ENCODE assay signal across 8 cellular contexts in genomic region chr14:96962337-96962736, GRCh38.
DNase-seq lines count a peak whose midpoint lies in the region; ATAC-seq and TF ChIP-seq lines count a peak whose summit lies in the region.

No MANE protein-coding gene starts in this region.

- H3K27ac ChIP-seq in OCI-LY1 (ENCODE audit: low read depth, low read length, poor library complexity, severe bottlenecking) (no peak overlapping the region), upper lobe of right lung (no peak overlapping the region), heart left ventricle (peak overlapping the region in 1 of 12 donors; percentile 78)

- H3K4me1 ChIP-seq in OCI-LY1 (ENCODE audit: insufficient read depth, low read length, severe bottlenecking) (peaks cover 9% of the 10 kb centered on the region), upper lobe of right lung (no peaks in the 10 kb centered on the region), heart left ventricle (peaks cover 0 to 14% (median 0%) of the 10 kb centered on the region in 12 donors)

- no peaks in the 10 kb centered on the region for H3K79me2 ChIP-seq in OCI-LY1 (ENCODE audit: insufficient read depth, low read length)

- peak; percentile 82 for ATAC-seq in central memory CD8-positive, alpha-beta T cell (replicated peaks; ENCODE audit: extremely low read depth, poor library complexity, severe bottlenecking)
- peak; percentile 62 for ATAC-seq in upper lobe of right lung
- no peak for ATAC-seq in HG03565 (IDR thresholded peaks at IDR 0.05; ENCODE audit: unreplicated experiment)
- no peak for ATAC-seq in heart left ventricle

- peak; percentile 12 for DNase-seq in stimulated activated CD4-positive, alpha-beta T cell treated with anti-CD3 and anti-CD28 coated beads, Interleukin-4, amount 100 ng/mL, for 24 hours
- DNase-seq in stimulated activated CD4-positive, alpha-beta T cell treated with anti-CD3 and anti-CD28 coated beads, Interleukin-2, amount 100 ng/mL, for 24 hours: no peak
- peak in 1 of 2 donors; percentile 13 for DNase-seq in central memory CD8-positive, alpha-beta T cell (ENCODE audit: low spot score in 2 of 2)
- DNase-seq in upper lobe of right lung (no peak), D341Med (ENCODE audit: low spot score) (no peak), heart left ventricle (no peak)

- peaks cover 11% of the 10 kb centered on the region for H3K9me3 Mint-ChIP-seq in central memory CD8-positive, alpha-beta T cell

- TF ChIP-seq POLR2A in heart left ventricle (IDR thresholded peaks at IDR 0.05): no peak

- H3K4me2 ChIP-seq in OCI-LY1 (ENCODE audit: low read length): no peak overlapping the region; the same call in 1 of the 2 replicates

- 0 out of 2 replicates have a peak overlapping the region, but pooled peaks have one; percentile 79 for H2AFZ ChIP-seq in OCI-LY1 (ENCODE audit: low read length)

- no peaks in the 10 kb centered on the region for H3K27me3 ChIP-seq in OCI-LY1 (ENCODE audit: insufficient read depth, low read length)
- H3K27me3 ChIP-seq in upper lobe of right lung: no peaks in the 10 kb centered on the region
- H3K27me3 ChIP-seq in heart left ventricle: no peaks in the 10 kb centered on the region

- H3K4me3 Mint-ChIP-seq in central memory CD8-positive, alpha-beta T cell: peak overlapping the region; percentile 50

- H3K9ac ChIP-seq in OCI-LY1 (ENCODE audit: low read length): no peak overlapping the region

- no peaks in the 10 kb centered on the region for H3K27me3 Mint-ChIP-seq in central memory CD8-positive, alpha-beta T cell

- H3K4me1 Mint-ChIP-seq in central memory CD8-positive, alpha-beta T cell: peaks cover 33% of the 10 kb centered on the region

- H3K36me3 ChIP-seq in OCI-LY1 (ENCODE audit: insufficient read depth, low read length) (no peaks in the 10 kb centered on the region; the same call in 1 of the 2 replicates), upper lobe of right lung (no peaks in the 10 kb centered on the region), heart left ventricle (no peaks in the 10 kb centered on the region)

- H3K9me3 ChIP-seq in OCI-LY1 (ENCODE audit: low read length): 0 out of 2 replicates have a peak, but pooled peaks cover 5% of the 10 kb centered on the region
- H3K9me3 ChIP-seq in upper lobe of right lung: no peaks in the 10 kb centered on the region
- peaks cover 0 to 28% (median 0%) of the 10 kb centered on the region in 12 donors for H3K9me3 ChIP-seq in heart left ventricle

- intact Hi-C loops in upper lobe of right lung (cut with DNase I) (no loop called here), heart left ventricle (cut with DNase I) (no loop called here)

- H3K9me2 ChIP-seq in OCI-LY1 (ENCODE audit: low read depth, low read length): no peaks in the 10 kb centered on the region

- H3K27ac Mint-ChIP-seq in central memory CD8-positive, alpha-beta T cell (ENCODE audit: low read depth): peak overlapping the region; percentile 87

- H3F3A ChIP-seq in OCI-LY1 (ENCODE audit: insufficient read depth, low read length): no peaks in the 10 kb centered on the region

- TF ChIP-seq CTCF in OCI-LY1 (IDR thresholded peaks at IDR 0.05; ENCODE audit: low read length): no peak
- no peak for TF ChIP-seq CTCF in upper lobe of right lung (IDR thresholded peaks at IDR 0.05)
- no peak for TF ChIP-seq CTCF in heart left ventricle (IDR thresholded peaks at IDR 0.05)

- 45 to 64% (median 55%) methylated on average over 2 of the region's 2 CpGs for WGBS in heart left ventricle, 4 donors

- H3K4me3 ChIP-seq in OCI-LY1 (ENCODE audit: low read depth, low read length, poor library complexity, severe bottlenecking): no peak overlapping the region
- no peak overlapping the region for H3K4me3 ChIP-seq in upper lobe of right lung
- H3K4me3 ChIP-seq in heart left ventricle: no peak overlapping the region

- H3K36me3 Mint-ChIP-seq in central memory CD8-positive, alpha-beta T cell (ENCODE audit: insufficient read depth): peaks cover 2% of the 10 kb centered on the region

- no peaks in the 10 kb centered on the region for H4K20me1 ChIP-seq in OCI-LY1 (ENCODE audit: insufficient read depth, low read length)

Comparison
In these comparisons a context has a peak if more than half of its experiments do, and no peak if none do; other contexts are left out.
1. ATAC-seq: peak in central memory CD8-positive, alpha-beta T cell (single experiment) and upper lobe of right lung (single experiment); none in HG03565 (single experiment) and heart left ventricle (0 of 4).